ENCODE assay signal across 12 cellular contexts in genomic region chr17:44906010-44906646, GRCh38. TPM values are rescaled to one million over a fixed set of nuclear protein-coding genes. Genes with fewer than 3 reads are reported as not detected.
DNase-seq lines count a peak whose midpoint lies in the region; ATAC-seq and TF ChIP-seq lines count a peak whose summit lies in the region.
"Had no signal": no experiment of that assay in that cellular context is flagged by ENCODE, and none has a peak within 500 bp of the region (broad histone marks: within the 10 kb centered on the region; RNA-seq: fewer than 3 reads in every experiment).

No MANE protein-coding gene starts in this region.

- CTCF ChIA-PET in activated CD8-positive, alpha-beta T cell treated with anti-CD3 and anti-CD28 coated beads for 36 hours (lab: Charles Lee): no interaction called here

- no peaks in the 10 kb centered on the region for H3K9me3 Mint-ChIP-seq in endothelial cell (ENCODE audit: unreplicated experiment)
- H3K9me3 Mint-ChIP-seq in activated CD8-positive, alpha-beta T cell treated with anti-CD3 and anti-CD28 coated beads for 36 hours: no peaks in the 10 kb centered on the region
- H3K9me3 Mint-ChIP-seq: activated B cell treated with CpG ODN at 0.5 μM for 24 hours had no signal

- peak; percentile 97 for DNase-seq in EL
- peak; percentile 23 for DNase-seq in OCI-M1 (lab: John Stamatoyannopoulos, UW)
- DNase-seq in endothelial cell (ENCODE audit: low spot score): no peak
- DNase-seq in non-pigmented ciliary epithelial cell (ENCODE audit: low read depth): peak; percentile 70
- no peak for DNase-seq in stimulated activated CD4-positive, alpha-beta T cell treated with anti-CD3 and anti-CD28 coated beads, Interleukin-4, amount 100 ng/mL, for 24 hours
- no peak for DNase-seq in activated CD4-positive, alpha-beta T cell treated with anti-CD3 and anti-CD28 coated beads, Interleukin-2, amount 50 U/mL, for 48 hours
- DNase-seq in ureter (ENCODE audit: low spot score): no peak
- DNase-seq in activated CD8-positive, alpha-beta T cell treated with anti-CD3 and anti-CD28 coated beads for 36 hours: no peak
- DNase-seq: activated B cell treated with CpG ODN at 0.5 μM for 24 hours, body of pancreas, NCI-H2081 treated with DMSO at 0.1 percent for 48 hours had no signal

- peak overlapping the region; percentile 37 for H3K4me3 Mint-ChIP-seq in endothelial cell (ENCODE audit: unreplicated experiment)
- no peak overlapping the region for H3K4me3 Mint-ChIP-seq in activated CD8-positive, alpha-beta T cell treated with anti-CD3 and anti-CD28 coated beads for 36 hours
- H3K4me3 Mint-ChIP-seq: activated B cell treated with CpG ODN at 0.5 μM for 24 hours had no signal

- peaks cover 39% of the 10 kb centered on the region for H3K4me1 Mint-ChIP-seq in endothelial cell (ENCODE audit: unreplicated experiment)
- peaks cover 2% of the 10 kb centered on the region for H3K4me1 Mint-ChIP-seq in activated CD8-positive, alpha-beta T cell treated with anti-CD3 and anti-CD28 coated beads for 36 hours (ENCODE audit: low read depth)

- intact Hi-C loops in activated CD8-positive, alpha-beta T cell treated with anti-CD3 and anti-CD28 coated beads for 36 hours (cut with micrococcal nuclease): no loop called here

- ATAC-seq in activated CD8-positive, alpha-beta T cell treated with anti-CD3 and anti-CD28 coated beads for 36 hours: no peak
- ATAC-seq: body of pancreas had no signal

- H3K27me3 Mint-ChIP-seq in endothelial cell (ENCODE audit: unreplicated experiment): no peaks in the 10 kb centered on the region
- peaks cover 10% of the 10 kb centered on the region for H3K27me3 Mint-ChIP-seq in activated CD8-positive, alpha-beta T cell treated with anti-CD3 and anti-CD28 coated beads for 36 hours

- TF ChIP-seq CTCF in endothelial cell (IDR thresholded peaks at IDR 0.05; ENCODE audit: unreplicated experiment): no peak
- TF ChIP-seq CTCF in activated CD8-positive, alpha-beta T cell treated with anti-CD3 and anti-CD28 coated beads for 36 hours (IDR thresholded peaks at IDR 0.05): no peak

- peak overlapping the region; percentile 81 for H3K27ac Mint-ChIP-seq in endothelial cell (ENCODE audit: unreplicated experiment)
- H3K27ac Mint-ChIP-seq in activated CD8-positive, alpha-beta T cell treated with anti-CD3 and anti-CD28 coated beads for 36 hours: no peak overlapping the region
- H3K27ac Mint-ChIP-seq: activated B cell treated with CpG ODN at 0.5 μM for 24 hours had no signal

- POLR2A ChIA-PET in activated CD8-positive, alpha-beta T cell treated with anti-CD3 and anti-CD28 coated beads for 36 hours (lab: Charles Lee): no interaction called here

- no peaks in the 10 kb centered on the region for H3K36me3 Mint-ChIP-seq in endothelial cell (ENCODE audit: low read depth, unreplicated experiment)
- no peaks in the 10 kb centered on the region for H3K36me3 Mint-ChIP-seq in activated CD8-positive, alpha-beta T cell treated with anti-CD3 and anti-CD28 coated beads for 36 hours (ENCODE audit: low read depth)

RNA-seq across cellular contexts. Expression of gene EFTUD2, which starts 6.9 kb away (rescaled TPM):
- 154 TPM for total RNA-seq in endothelial cell (ENCODE audit: unreplicated experiment)
- 140 TPM for total RNA-seq in ureter
- total RNA-seq in activated CD8-positive, alpha-beta T cell treated with anti-CD3 and anti-CD28 coated beads for 36 hours: 100 to 1,000 TPM; 207 to 208 TPM

RNA-seq across cellular contexts. Expression of gene GFAP, which starts 9.2 kb away (rescaled TPM):
- total RNA-seq in endothelial cell (ENCODE audit: unreplicated experiment) (not detected), ureter (0.81 TPM)
- not detected for total RNA-seq in activated CD8-positive, alpha-beta T cell treated with anti-CD3 and anti-CD28 coated beads for 36 hours
- total RNA-seq: activated B cell treated with CpG ODN at 0.5 μM for 24 hours had no signal

RNA-seq across cellular contexts. Expression of gene KIF18B, which starts 41.4 kb away (rescaled TPM):
- total RNA-seq in endothelial cell (ENCODE audit: unreplicated experiment): 7.1 TPM
- 0.39 TPM for total RNA-seq in ureter
- total RNA-seq in activated CD8-positive, alpha-beta T cell treated with anti-CD3 and anti-CD28 coated beads for 36 hours: 10 to 100 TPM; 38.1 to 40.3 TPM

RNA-seq across cellular contexts. Expression of gene HIGD1B, which starts 58.4 kb away (rescaled TPM):
- total RNA-seq in endothelial cell (ENCODE audit: unreplicated experiment) (not detected), ureter (3.2 TPM)
- not detected for total RNA-seq in activated CD8-positive, alpha-beta T cell treated with anti-CD3 and anti-CD28 coated beads for 36 hours
- total RNA-seq: activated B cell treated with CpG ODN at 0.5 μM for 24 hours, liver had no signal

Comparison
In these comparisons a context has a peak if more than half of its experiments do, and no peak if none do; other contexts are left out.
1. DNase-seq: peak in EL (single experiment), OCI-M1 (single experiment) and non-pigmented ciliary epithelial cell (single experiment); none in endothelial cell (single experiment), stimulated activated CD4-positive, alpha-beta T cell treated with anti-CD3 and anti-CD28 coated beads, Interleukin-4, amount 100 ng/mL, for 24 hours (single experiment), activated CD4-positive, alpha-beta T cell treated with anti-CD3 and anti-CD28 coated beads, Interleukin-2, amount 50 U/mL, for 48 hours (0 of 2), ureter (single experiment) and activated CD8-positive, alpha-beta T cell treated with anti-CD3 and anti-CD28 coated beads for 36 hours (single experiment).